8 cellular contexts compared by ENCODE assay signal in the genomic region with DNA sequence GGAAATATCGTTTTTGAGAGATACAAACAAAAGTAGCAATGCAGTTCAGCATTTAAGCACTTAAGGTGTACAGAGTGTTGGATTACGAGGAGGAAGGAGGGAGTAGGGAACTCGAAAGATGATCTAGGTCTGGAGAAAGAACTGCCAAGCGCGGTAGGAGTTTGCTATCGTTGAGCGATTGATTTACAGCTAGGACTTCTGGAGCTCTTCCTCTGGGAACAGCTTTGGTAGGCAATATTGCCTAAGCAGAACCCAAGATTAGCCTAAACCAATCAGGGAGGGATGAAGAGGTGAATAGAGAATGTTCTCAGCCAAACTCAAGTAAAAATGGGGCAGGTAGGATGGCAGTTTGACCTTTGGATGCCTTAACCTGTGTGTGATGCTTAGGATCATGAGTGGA. TPM values are rescaled to one million over a fixed set of nuclear protein-coding genes. Genes with fewer than 3 reads are reported as not detected.
DNase-seq lines count a peak whose midpoint lies in the region; FAIRE-seq and TF ChIP-seq lines count a peak whose summit lies in the region.

No MANE protein-coding gene starts in this region.

- WGBS in adrenal gland, 4 donors, result 0% methylated on average over 7 of the region's 7 CpGs
- WGBS in lower leg skin, 2 donors, result 0% methylated on average over 7 of the region's 7 CpGs
- WGBS in urinary bladder, result under 1% methylated on average over 7 of the region's 7 CpGs

- no peaks in the 10 kb centered on the region for H3K9me3 Mint-ChIP-seq in activated naive CD4-positive, alpha-beta T cell treated with anti-CD3 and anti-CD28 coated beads, Interleukin-2, amount 50 U/mL, for 24 hours

- H3K4me3 Mint-ChIP-seq in activated naive CD4-positive, alpha-beta T cell treated with anti-CD3 and anti-CD28 coated beads, Interleukin-2, amount 50 U/mL, for 24 hours, result peak overlapping the region; percentile 98

- H3K36me3 Mint-ChIP-seq in activated naive CD4-positive, alpha-beta T cell treated with anti-CD3 and anti-CD28 coated beads, Interleukin-2, amount 50 U/mL, for 24 hours, result peaks cover 4% of the 10 kb centered on the region

- no peak for FAIRE-seq in urothelium cell line (lab: Jason Lieb, UNC)

- H3K4me1 ChIP-seq in adrenal gland (replicated peaks in 1 of 2), result peaks cover 37 to 45% of the 10 kb centered on the region in 2 donors
- H3K4me1 ChIP-seq in urinary bladder (ENCODE audit: insufficient read depth), result peaks cover 2% of the 10 kb centered on the region

- TF ChIP-seq CTCF in adrenal gland (IDR thresholded peaks at IDR 0.05), result no peak
- no peak for TF ChIP-seq CTCF in lower leg skin (IDR thresholded peaks at IDR 0.05)

- peak overlapping the region in 2 of 5 donors; percentile 92 for H3K27ac ChIP-seq in adrenal gland
- no peak overlapping the region for H3K27ac ChIP-seq in urinary bladder (ENCODE audit: low read depth)

- H3K4me3 ChIP-seq in adrenal gland, result peak overlapping the region in 3 of 4 donors; percentile 76 to 91 (median 80)
- H3K4me3 ChIP-seq in lower leg skin (ENCODE audit: low read depth, poor library complexity, severe bottlenecking), result peak overlapping the region; percentile 96
- H3K4me3 ChIP-seq in urinary bladder (ENCODE audit: low read depth, low read length), result peak overlapping the region; percentile 94

- TF ChIP-seq POLR2A in adrenal gland (IDR thresholded peaks at IDR 0.05) (no peak), lower leg skin (IDR thresholded peaks at IDR 0.05) (no peak)

- H3K27ac Mint-ChIP-seq in activated naive CD4-positive, alpha-beta T cell treated with anti-CD3 and anti-CD28 coated beads, Interleukin-2, amount 50 U/mL, for 24 hours, result peak overlapping the region; percentile 95

- no peaks in the 10 kb centered on the region for H3K27me3 Mint-ChIP-seq in activated naive CD4-positive, alpha-beta T cell treated with anti-CD3 and anti-CD28 coated beads, Interleukin-2, amount 50 U/mL, for 24 hours

- H3K36me3 ChIP-seq in adrenal gland (replicated peaks in 1 of 2) (peaks cover 0 to under 1% of the 10 kb centered on the region in 2 donors), urinary bladder (ENCODE audit: insufficient read depth) (no peaks in the 10 kb centered on the region)

- no peak for DNase-seq in activated naive CD4-positive, alpha-beta T cell treated with anti-CD3 and anti-CD28 coated beads, Interleukin-2, amount 50 U/mL, for 16 hours
- DNase-seq in adrenal gland (no peak), lower leg skin (ENCODE audit: low spot score in 2 of 2) (no peak), urothelium cell line (ENCODE audit: low spot score) (no peak), activated gamma-delta T cell treated with Interleukin-2 at 50 U/mL for 16 hours (no peak), KBM-7 (no peak)

- peaks cover 48% of the 10 kb centered on the region for H3K4me1 Mint-ChIP-seq in activated naive CD4-positive, alpha-beta T cell treated with anti-CD3 and anti-CD28 coated beads, Interleukin-2, amount 50 U/mL, for 24 hours

- in situ Hi-C loops in KBM-7 (cut with MboI; ENCODE audit: low pct_unique_long_range_greater_than_20kb, low sequenced_read_pairs), result no loop called here

- no peaks in the 10 kb centered on the region for H3K9me3 ChIP-seq in adrenal gland (replicated peaks in 1 of 3)

- intact Hi-C loops in adrenal gland (cut with DNase I) (loop anchor here in 1 of 2 donors (5.0 kb wide), 1 partner anchor 136 kb away; no protein-coding TSS in a partner anchor), lower leg skin (cut with DNase I; ENCODE audit: low total_unique reads) (no loop called here)

- H3K27me3 ChIP-seq in adrenal gland, result no peaks in the 10 kb centered on the region

RNA-seq across cellular contexts. Expression of gene CLTA, which starts 1.0 kb away (rescaled TPM):
- total RNA-seq in adrenal gland, result 100 to 1,000 TPM; 167 to 301 (median 230) TPM
- 100 to 1,000 TPM in 2 of 3 donors, 10 to 100 TPM in 1; 95.6 to 199 (median 126) TPM for polyA plus RNA-seq in adrenal gland
- total RNA-seq in lower leg skin, result 100 to 1,000 TPM; 162 to 240 (median 213) TPM
- 120 TPM for total RNA-seq in urinary bladder
- polyA plus RNA-seq in urinary bladder, result 210 TPM

RNA-seq across cellular contexts. Expression of gene CCIN, which starts 22.5 kb away (rescaled TPM):
- total RNA-seq in adrenal gland, result 1 to 10 TPM in 3 of 8 donors, under 1 TPM in 5; 0.22 to 1.9 (median 0.49) TPM
- polyA plus RNA-seq in adrenal gland, result 1 to 10 TPM in 1 of 3 donors, under 1 TPM in 2; 0.20 to 1.2 (median 0.32) TPM
- total RNA-seq in lower leg skin, result not detected
- total RNA-seq in urinary bladder, result 1.1 TPM
- polyA plus RNA-seq in urinary bladder, result 0.38 TPM

RNA-seq across cellular contexts. Expression of gene GLIPR2, which starts 55.2 kb away (rescaled TPM):
- total RNA-seq in adrenal gland (10 to 100 TPM; 20.8 to 42.4 (median 33.5) TPM), lower leg skin (10 to 100 TPM in 1 of 4 donors, 1 to 10 TPM in 3; 5.2 to 10.1 (median 6.5) TPM), urinary bladder (54.9 TPM)
- polyA plus RNA-seq in adrenal gland (10 to 100 TPM; 16.1 to 35.2 (median 24.3) TPM), urinary bladder (74.7 TPM)
